Comparison of ENCODE assay signal across 13 cellular contexts in the genomic region with DNA sequence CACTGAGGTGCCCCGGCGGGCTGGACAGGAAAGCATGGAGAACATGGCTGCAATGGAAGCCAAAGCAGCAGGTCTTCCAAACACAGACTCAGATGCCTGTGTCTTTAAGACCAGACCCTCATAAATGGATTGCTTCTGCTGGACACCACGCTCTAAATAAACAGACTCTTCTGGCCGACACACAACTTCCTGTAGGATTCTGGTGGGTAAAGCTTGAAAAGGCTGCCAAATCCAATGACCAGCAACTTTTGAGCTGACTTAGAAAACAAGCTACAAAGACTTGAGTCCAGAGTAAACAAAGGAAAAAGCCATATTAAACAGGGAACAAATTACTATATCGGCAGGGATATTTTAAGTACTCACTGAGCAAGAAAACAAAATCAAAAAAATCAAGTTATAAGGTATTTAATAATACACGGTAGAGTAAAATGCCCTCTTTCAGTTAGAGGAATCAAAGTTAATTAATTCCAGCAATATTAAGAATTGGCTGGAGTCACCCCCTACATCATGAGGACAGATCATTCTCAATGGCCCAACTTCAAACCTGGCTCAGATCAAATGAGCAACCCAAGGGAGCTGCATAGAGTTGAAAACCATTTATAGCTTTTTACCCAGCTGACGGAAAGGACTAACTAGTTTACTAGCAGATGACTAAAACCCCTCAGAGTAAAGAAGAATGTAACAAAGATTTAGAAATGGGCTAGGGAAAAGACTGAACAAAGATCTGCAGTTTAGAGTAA.
DNase-seq lines count a peak whose midpoint lies in the region; ATAC-seq and TF ChIP-seq lines count a peak whose summit lies in the region.
"Had no signal": no experiment of that assay in that cellular context is flagged by ENCODE, and none has a peak within 500 bp of the region (broad histone marks: within the 10 kb centered on the region; RNA-seq: fewer than 3 reads in every experiment).

No MANE protein-coding gene starts in this region.

- H3K4me1 ChIP-seq in HEK293 (ENCODE audit: control insufficient read depth, insufficient read depth, low read length) (0 out of 2 replicates have a peak, but pooled peaks cover 6% of the 10 kb centered on the region), spleen (peaks cover 9 to 81% (median 33%) of the 10 kb centered on the region in 6 donors)
- H3K4me1 ChIP-seq: colonic mucosa had no signal

- CTCF ChIA-PET in HEK293 (lab: Yijun Ruan, JAX), result interaction anchor here (0.9 kb wide), 1 partner anchor 143 kb away, joined by 3 read pairs; no protein-coding TSS in a partner anchor
- CTCF ChIA-PET in activated CD8-positive, alpha-beta memory T cell treated with anti-CD3 and anti-CD28 coated beads, Interleukin-2, amount 10 ng/mL, durations not matched to agents 7 days and 5 days (lab: Charles Lee), result interaction anchor here (1.5 kb wide), 1 partner anchor 39 kb away, joined by 3 read pairs; no protein-coding TSS in a partner anchor

- DNase-seq in dermis blood vessel endothelial cell, result peak; percentile 71
- no peak for DNase-seq in left lobe of liver (ENCODE audit: low spot score)
- no peak for DNase-seq in spleen
- no peak for DNase-seq in stimulated activated CD4-positive, alpha-beta T cell treated with anti-CD3 and anti-CD28 coated beads, Interleukin-15, amount 100 ng/mL, for 24 hours
- no peak for DNase-seq in activated CD8-positive, alpha-beta memory T cell treated with anti-CD3 and anti-CD28 coated beads, Interleukin-2, amount 10 ng/mL, durations not matched to agents 7 days and 5 days
- DNase-seq: activated CD4-positive, alpha-beta T cell treated with anti-CD3 and anti-CD28 coated beads for 4 hours; colonic mucosa; NCI-H1930; stimulated activated CD4-positive, alpha-beta T cell treated with anti-CD3 and anti-CD28 coated beads, Interleukin-4, amount 100 ng/mL, for 24 hours had no signal

- H3K36me3 ChIP-seq in HEK293 (ENCODE audit: control insufficient read depth in 2 of 2, insufficient read depth in 1 of 2, low read length in 2 of 2) (no peaks in the 10 kb centered on the region), spleen (peaks cover 0 to 14% (median 3%) of the 10 kb centered on the region in 6 donors)
- H3K36me3 ChIP-seq: colonic mucosa had no signal

- POLR2A ChIA-PET in HEK293 (lab: Yijun Ruan, JAX), result no interaction called here

- H3K27me3 Mint-ChIP-seq in activated CD8-positive, alpha-beta memory T cell treated with anti-CD3 and anti-CD28 coated beads, Interleukin-2, amount 10 ng/mL, durations not matched to agents 7 days and 5 days, result no peaks in the 10 kb centered on the region

- no peak overlapping the region for H3K4me3 Mint-ChIP-seq in activated CD8-positive, alpha-beta memory T cell treated with anti-CD3 and anti-CD28 coated beads, Interleukin-2, amount 10 ng/mL, durations not matched to agents 7 days and 5 days
- H3K4me3 Mint-ChIP-seq: neural crest cell had no signal

- H3K27ac ChIP-seq in HEK293 (ENCODE audit: extremely low read depth, low read depth, low read length), result no peak overlapping the region
- H3K27ac ChIP-seq in spleen, result peak overlapping the region in 5 of 8 donors; percentile 2 to 50 (median 44)
- H3K27ac ChIP-seq: colonic mucosa had no signal

- TF ChIP-seq POLR2A in spleen (IDR thresholded peaks at IDR 0.05), result no peak

- ATAC-seq in left lobe of liver (peak; percentile 33), GM21529 (IDR thresholded peaks at IDR 0.05; ENCODE audit: unreplicated experiment) (no peak), GM18867 (IDR thresholded peaks at IDR 0.05; ENCODE audit: unreplicated experiment) (no peak)
- ATAC-seq in activated CD8-positive, alpha-beta memory T cell treated with anti-CD3 and anti-CD28 coated beads, Interleukin-2, amount 10 ng/mL, durations not matched to agents 7 days and 5 days, result no peak

- H3K27ac Mint-ChIP-seq in activated CD8-positive, alpha-beta memory T cell treated with anti-CD3 and anti-CD28 coated beads, Interleukin-2, amount 10 ng/mL, durations not matched to agents 7 days and 5 days, result no peak overlapping the region

- no peaks in the 10 kb centered on the region for H3K9me3 ChIP-seq in HEK293 (ENCODE audit: control insufficient read depth, insufficient read depth, low read depth, low read length)
- no peaks in the 10 kb centered on the region for H3K9me3 ChIP-seq in spleen
- H3K9me3 ChIP-seq: colonic mucosa had no signal

- H3K27me3 ChIP-seq in spleen (replicated peaks in 1 of 7), result no peaks in the 10 kb centered on the region
- H3K27me3 ChIP-seq: colonic mucosa had no signal

- TF ChIP-seq CTCF in HEK293 (tag by site-specific recombination; IDR thresholded peaks at IDR 0.05) (no peak), spleen (IDR thresholded peaks at IDR 0.05 in 8 of 11, conservative IDR thresholded peaks at IDR 0.05 in 3 of 11) (no peak)

- no peaks in the 10 kb centered on the region for H3K9me3 Mint-ChIP-seq in activated CD8-positive, alpha-beta memory T cell treated with anti-CD3 and anti-CD28 coated beads, Interleukin-2, amount 10 ng/mL, durations not matched to agents 7 days and 5 days (ENCODE audit: low read depth)
- H3K9me3 Mint-ChIP-seq: neural crest cell had no signal

- WGBS in spleen, 5 donors, result 69 to 83% (median 78%) methylated on average over 7 of the region's 7 CpGs

- peaks cover 5% of the 10 kb centered on the region for H3K4me1 Mint-ChIP-seq in activated CD8-positive, alpha-beta memory T cell treated with anti-CD3 and anti-CD28 coated beads, Interleukin-2, amount 10 ng/mL, durations not matched to agents 7 days and 5 days

- intact Hi-C loops in spleen (cut with DNase I; ENCODE audit: low total_unique reads), result no loop called here

- peaks cover 11% of the 10 kb centered on the region for H3K36me3 Mint-ChIP-seq in activated CD8-positive, alpha-beta memory T cell treated with anti-CD3 and anti-CD28 coated beads, Interleukin-2, amount 10 ng/mL, durations not matched to agents 7 days and 5 days

- H3K4me3 ChIP-seq in HEK293 (ENCODE audit: low read depth, low read length), result no peak overlapping the region
- no peak overlapping the region for H3K4me3 ChIP-seq in spleen
- H3K4me3 ChIP-seq: colonic mucosa had no signal

TF ChIP-seq in HEK293, 187 proteins besides CTCF, POLR2A, EP300 and RAD21:
- TF ChIP-seq, protein P1, sequence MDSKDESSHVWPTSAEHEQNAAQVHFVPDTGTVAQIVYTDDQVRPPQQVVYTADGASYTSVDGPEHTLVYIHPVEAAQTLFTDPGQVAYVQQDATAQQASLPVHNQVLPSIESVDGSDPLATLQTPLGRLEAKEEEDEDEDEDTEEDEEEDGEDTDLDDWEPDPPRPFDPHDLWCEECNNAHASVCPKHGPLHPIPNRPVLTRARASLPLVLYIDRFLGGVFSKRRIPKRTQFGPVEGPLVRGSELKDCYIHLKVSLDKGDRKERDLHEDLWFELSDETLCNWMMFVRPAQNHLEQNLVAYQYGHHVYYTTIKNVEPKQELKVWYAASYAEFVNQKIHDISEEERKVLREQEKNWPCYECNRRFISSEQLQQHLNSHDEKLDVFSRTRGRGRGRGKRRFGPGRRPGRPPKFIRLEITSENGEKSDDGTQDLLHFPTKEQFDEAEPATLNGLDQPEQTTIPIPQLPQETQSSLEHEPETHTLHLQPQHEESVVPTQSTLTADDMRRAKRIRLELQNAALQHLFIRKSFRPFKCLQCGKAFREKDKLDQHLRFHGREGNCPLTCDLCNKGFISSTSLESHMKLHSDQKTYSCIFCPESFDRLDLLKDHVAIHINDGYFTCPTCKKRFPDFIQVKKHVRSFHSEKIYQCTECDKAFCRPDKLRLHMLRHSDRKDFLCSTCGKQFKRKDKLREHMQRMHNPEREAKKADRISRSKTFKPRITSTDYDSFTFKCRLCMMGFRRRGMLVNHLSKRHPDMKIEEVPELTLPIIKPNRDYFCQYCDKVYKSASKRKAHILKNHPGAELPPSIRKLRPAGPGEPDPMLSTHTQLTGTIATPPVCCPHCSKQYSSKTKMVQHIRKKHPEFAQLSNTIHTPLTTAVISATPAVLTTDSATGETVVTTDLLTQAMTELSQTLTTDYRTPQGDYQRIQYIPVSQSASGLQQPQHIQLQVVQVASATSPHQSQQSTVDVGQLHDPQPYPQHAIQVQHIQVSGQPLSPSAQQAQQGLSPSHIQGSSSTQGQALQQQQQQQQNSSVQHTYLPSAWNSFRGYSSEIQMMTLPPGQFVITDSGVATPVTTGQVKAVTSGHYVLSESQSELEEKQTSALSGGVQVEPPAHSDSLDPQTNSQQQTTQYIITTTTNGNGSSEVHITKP (tag by site-specific recombination; IDR thresholded peaks at IDR 0.05), result peak; percentile 28; the same call in 1 of the 2 replicates
- TF ChIP-seq ZNF610 (tag by site-specific recombination; IDR thresholded peaks at IDR 0.05; ENCODE audit: borderline replicate concordance), result no peak
